In genomic region chr7:75989084-75989725, GRCh38 we compare ENCODE assay signal across 1 cellular context.
TF ChIP-seq lines count a peak whose summit lies in the region.

No MANE protein-coding gene starts in this region.

TF ChIP-seq in endothelial cell of umbilical vein, 7 proteins besides CTCF, POLR2A, EP300 and RAD21 (continued from another document):
- TF ChIP-seq MYC (IDR thresholded peaks at IDR 0.05; ENCODE audit: low read depth, low read length) (no peak), JUN (IDR thresholded peaks at IDR 0.05; ENCODE audit: borderline replicate concordance, insufficient read depth, insufficient read length, low read depth) (no peak), FOS (IDR thresholded peaks at IDR 0.05; ENCODE audit: borderline replicate concordance, insufficient read depth, low read length) (no peak)
